7 cellular contexts compared by ENCODE assay signal in the genomic region with DNA sequence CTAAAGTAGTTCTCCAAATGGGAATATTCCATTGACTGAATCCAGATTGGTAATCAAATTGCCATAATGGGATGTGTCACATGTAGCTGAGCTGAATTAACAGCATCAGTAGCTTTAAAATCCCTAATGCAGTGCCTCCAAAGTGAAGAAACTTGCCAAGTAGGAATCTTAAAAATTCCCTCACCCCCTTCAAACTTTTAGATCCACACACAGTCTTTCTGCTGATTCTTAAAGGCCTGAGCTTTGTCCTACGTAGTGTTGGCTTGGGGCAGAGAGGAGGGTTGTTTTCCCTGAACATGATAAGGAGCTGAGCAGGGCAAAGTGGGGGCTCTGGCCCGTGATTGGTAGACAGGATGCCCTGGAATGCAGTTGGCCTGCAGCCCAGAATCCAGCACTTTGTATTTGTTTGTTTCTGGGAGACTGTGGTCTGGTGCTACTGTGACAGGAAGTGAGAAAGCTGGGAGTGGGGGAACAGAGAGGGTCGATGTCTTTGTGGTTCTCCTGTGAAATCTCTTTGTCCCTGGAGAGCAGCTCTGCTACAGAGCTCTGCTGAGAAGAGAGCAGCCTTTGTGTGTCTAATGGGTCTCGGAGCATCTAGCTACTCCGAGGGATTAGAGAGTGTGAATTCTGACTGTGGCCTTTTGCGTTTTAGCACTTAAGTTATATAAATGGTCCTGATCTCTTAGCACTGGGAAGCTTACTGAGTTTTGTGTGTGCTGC. TPM values are rescaled to one million over a fixed set of nuclear protein-coding genes. Genes with fewer than 3 reads are reported as not detected.
DNase-seq lines count a peak whose midpoint lies in the region; ATAC-seq and TF ChIP-seq lines count a peak whose summit lies in the region.

No MANE protein-coding gene starts in this region.

- ATAC-seq in esophagus mucosa: peak; percentile 3

- H3K27ac Mint-ChIP-seq in activated CD4-positive, alpha-beta T cell treated with anti-CD3 and anti-CD28 coated beads, Interleukin-2, amount 10 ng/mL, durations not matched to agents 24 days and 14 days: no peak overlapping the region

- H3K4me3 ChIP-seq in HEK293 (ENCODE audit: low read depth, low read length) (peak overlapping the region; percentile 18), mucosa of stomach (ENCODE audit: low read length) (peak overlapping the region; percentile 1)

- TF ChIP-seq CTCF in HEK293 (tag by site-specific recombination; IDR thresholded peaks at IDR 0.05) (no peak), GM13977 (IDR thresholded peaks at IDR 0.05; ENCODE audit: extremely low read depth, insufficient read depth, missing control alignments) (no peak)

- DNase-seq in RPMI7951 (ENCODE audit: low read depth): peak; percentile 98
- DNase-seq in activated CD4-positive, alpha-beta T cell treated with anti-CD3 and anti-CD28 coated beads, Interleukin-2, amount 10 ng/mL, durations not matched to agents 24 days and 14 days: no peak
- DNase-seq in GM13977 (ENCODE audit: low spot score): no peak
- DNase-seq in activated T-cell treated with anti-CD3 and anti-CD28 coated beads for 4 hours: no peak

- CTCF ChIA-PET in HEK293 (lab: Yijun Ruan, JAX): interaction anchor here (0.7 to 1.4 kb wide), 6 partner anchors 13 to 542 kb away, joined by 3 to 14 read pairs (median 4); a partner anchor contains a TSS

- POLR2A ChIA-PET in HEK293 (lab: Yijun Ruan, JAX): interaction anchor here (0.8 to 2.1 kb wide), 10 partner anchors 10 to 138 kb away, joined by 3 to 50 read pairs (median 6); a partner anchor contains a TSS

- no peaks in the 10 kb centered on the region for H3K27me3 Mint-ChIP-seq in activated CD4-positive, alpha-beta T cell treated with anti-CD3 and anti-CD28 coated beads, Interleukin-2, amount 10 ng/mL, durations not matched to agents 24 days and 14 days

- H3K27me3 ChIP-seq in mucosa of stomach (ENCODE audit: control insufficient read depth, insufficient read depth, low read length): no peaks in the 10 kb centered on the region

- H3K9me3 Mint-ChIP-seq in activated CD4-positive, alpha-beta T cell treated with anti-CD3 and anti-CD28 coated beads, Interleukin-2, amount 10 ng/mL, durations not matched to agents 24 days and 14 days: no peaks in the 10 kb centered on the region

- peak overlapping the region; percentile 72 for H3K9ac ChIP-seq in mucosa of stomach (ENCODE audit: low read length)

- in situ Hi-C loops in GM13977 (cut with MboI; ENCODE audit: low pct_unique_long_range_greater_than_20kb, low sequenced_read_pairs, unreplicated experiment): no loop called here

- intact Hi-C loops in activated CD4-positive, alpha-beta T cell treated with anti-CD3 and anti-CD28 coated beads, Interleukin-2, amount 10 ng/mL, durations not matched to agents 24 days and 14 days (cut with micrococcal nuclease): no loop called here

- H3K4me3 Mint-ChIP-seq in activated CD4-positive, alpha-beta T cell treated with anti-CD3 and anti-CD28 coated beads, Interleukin-2, amount 10 ng/mL, durations not matched to agents 24 days and 14 days: no peak overlapping the region

- peaks cover 19% of the 10 kb centered on the region for H3K4me1 Mint-ChIP-seq in activated CD4-positive, alpha-beta T cell treated with anti-CD3 and anti-CD28 coated beads, Interleukin-2, amount 10 ng/mL, durations not matched to agents 24 days and 14 days

- H3K36me3 ChIP-seq in HEK293 (ENCODE audit: control insufficient read depth in 2 of 2, insufficient read depth in 1 of 2, low read length in 2 of 2) (no peaks in the 10 kb centered on the region), mucosa of stomach (ENCODE audit: control insufficient read depth, insufficient read depth, low read length) (no peaks in the 10 kb centered on the region)

- peaks cover 6% of the 10 kb centered on the region for H3K36me3 Mint-ChIP-seq in activated CD4-positive, alpha-beta T cell treated with anti-CD3 and anti-CD28 coated beads, Interleukin-2, amount 10 ng/mL, durations not matched to agents 24 days and 14 days (ENCODE audit: low read depth)

- peak overlapping the region; percentile 50 for H3K27ac ChIP-seq in HEK293 (ENCODE audit: extremely low read depth, low read depth, low read length)

- H3K4me1 ChIP-seq in HEK293 (ENCODE audit: control insufficient read depth, insufficient read depth, low read length) (peaks cover 12% of the 10 kb centered on the region; the same call in 1 of the 2 replicates), mucosa of stomach (ENCODE audit: control insufficient read depth, insufficient read depth, low read length) (peaks cover 90% of the 10 kb centered on the region)

- H3K9me3 ChIP-seq in HEK293 (ENCODE audit: control insufficient read depth, insufficient read depth, low read depth, low read length) (no peaks in the 10 kb centered on the region), mucosa of stomach (ENCODE audit: control insufficient read depth, low read length) (no peaks in the 10 kb centered on the region)

TF ChIP-seq in HEK293, 187 proteins besides CTCF, POLR2A, EP300 and RAD21 (continues in another document):
- peak; percentile 45; the same call in 1 of the 2 replicates for TF ChIP-seq ZNF394 (tag by site-specific recombination; IDR thresholded peaks at IDR 0.05; ENCODE audit: borderline replicate concordance)
- TF ChIP-seq ZNF114 (tag by site-specific recombination; IDR thresholded peaks at IDR 0.05): no peak
- peak; percentile 53; the same call in 1 of the 2 replicates for TF ChIP-seq WT1 (tag by site-specific recombination; IDR thresholded peaks at IDR 0.05)
- TF ChIP-seq ZFP69B (tag by site-specific recombination; IDR thresholded peaks at IDR 0.05): no peak
- TF ChIP-seq ZNF366 (tag by site-specific recombination; conservative IDR thresholded peaks at IDR 0.05): peak; percentile 70
- no peak for TF ChIP-seq ZNF202 (tag by site-specific recombination; IDR thresholded peaks at IDR 0.05; ENCODE audit: borderline replicate concordance)
- TF ChIP-seq ZNF548 (tag by site-specific recombination; IDR thresholded peaks at IDR 0.05): no peak
- no peak for TF ChIP-seq MEIS1 (CRISPR knock-in tag; IDR thresholded peaks at IDR 0.05; ENCODE audit: borderline replicate concordance)
- TF ChIP-seq ZNF529 (tag by site-specific recombination; IDR thresholded peaks at IDR 0.05; ENCODE audit: insufficient replicate concordance): no peak
- no peak for TF ChIP-seq ZNF544 (tag by site-specific recombination; IDR thresholded peaks at IDR 0.05)
- TF ChIP-seq, protein P1, sequence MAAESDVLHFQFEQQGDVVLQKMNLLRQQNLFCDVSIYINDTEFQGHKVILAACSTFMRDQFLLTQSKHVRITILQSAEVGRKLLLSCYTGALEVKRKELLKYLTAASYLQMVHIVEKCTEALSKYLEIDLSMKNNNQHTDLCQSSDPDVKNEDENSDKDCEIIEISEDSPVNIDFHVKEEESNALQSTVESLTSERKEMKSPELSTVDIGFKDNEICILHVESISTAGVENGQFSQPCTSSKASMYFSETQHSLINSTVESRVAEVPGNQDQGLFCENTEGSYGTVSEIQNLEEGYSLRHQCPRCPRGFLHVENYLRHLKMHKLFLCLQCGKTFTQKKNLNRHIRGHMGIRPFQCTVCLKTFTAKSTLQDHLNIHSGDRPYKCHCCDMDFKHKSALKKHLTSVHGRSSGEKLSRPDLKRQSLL (tag by site-specific recombination; IDR thresholded peaks at IDR 0.05): no peak
- TF ChIP-seq, protein P2, sequence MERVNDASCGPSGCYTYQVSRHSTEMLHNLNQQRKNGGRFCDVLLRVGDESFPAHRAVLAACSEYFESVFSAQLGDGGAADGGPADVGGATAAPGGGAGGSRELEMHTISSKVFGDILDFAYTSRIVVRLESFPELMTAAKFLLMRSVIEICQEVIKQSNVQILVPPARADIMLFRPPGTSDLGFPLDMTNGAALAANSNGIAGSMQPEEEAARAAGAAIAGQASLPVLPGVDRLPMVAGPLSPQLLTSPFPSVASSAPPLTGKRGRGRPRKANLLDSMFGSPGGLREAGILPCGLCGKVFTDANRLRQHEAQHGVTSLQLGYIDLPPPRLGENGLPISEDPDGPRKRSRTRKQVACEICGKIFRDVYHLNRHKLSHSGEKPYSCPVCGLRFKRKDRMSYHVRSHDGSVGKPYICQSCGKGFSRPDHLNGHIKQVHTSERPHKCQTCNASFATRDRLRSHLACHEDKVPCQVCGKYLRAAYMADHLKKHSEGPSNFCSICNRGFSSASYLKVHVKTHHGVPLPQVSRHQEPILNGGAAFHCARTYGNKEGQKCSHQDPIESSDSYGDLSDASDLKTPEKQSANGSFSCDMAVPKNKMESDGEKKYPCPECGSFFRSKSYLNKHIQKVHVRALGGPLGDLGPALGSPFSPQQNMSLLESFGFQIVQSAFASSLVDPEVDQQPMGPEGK (tag by site-specific recombination; IDR thresholded peaks at IDR 0.05): peak; percentile 74
- TF ChIP-seq, protein P3, sequence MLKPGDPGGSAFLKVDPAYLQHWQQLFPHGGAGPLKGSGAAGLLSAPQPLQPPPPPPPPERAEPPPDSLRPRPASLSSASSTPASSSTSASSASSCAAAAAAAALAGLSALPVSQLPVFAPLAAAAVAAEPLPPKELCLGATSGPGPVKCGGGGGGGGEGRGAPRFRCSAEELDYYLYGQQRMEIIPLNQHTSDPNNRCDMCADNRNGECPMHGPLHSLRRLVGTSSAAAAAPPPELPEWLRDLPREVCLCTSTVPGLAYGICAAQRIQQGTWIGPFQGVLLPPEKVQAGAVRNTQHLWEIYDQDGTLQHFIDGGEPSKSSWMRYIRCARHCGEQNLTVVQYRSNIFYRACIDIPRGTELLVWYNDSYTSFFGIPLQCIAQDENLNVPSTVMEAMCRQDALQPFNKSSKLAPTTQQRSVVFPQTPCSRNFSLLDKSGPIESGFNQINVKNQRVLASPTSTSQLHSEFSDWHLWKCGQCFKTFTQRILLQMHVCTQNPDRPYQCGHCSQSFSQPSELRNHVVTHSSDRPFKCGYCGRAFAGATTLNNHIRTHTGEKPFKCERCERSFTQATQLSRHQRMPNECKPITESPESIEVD (tag by site-specific recombination; IDR thresholded peaks at IDR 0.05): peak; percentile 26; the same call in 1 of the 2 replicates

RNA-seq across cellular contexts. Expression of a gene that starts 16.9 kb away (rescaled TPM):
- 69.5 and 70.9 TPM in 2 replicates for total RNA-seq in RPMI7951 (2014; rRNA removed; shearing (Covaris generic))
- 323 TPM for total RNA-seq in esophagus mucosa
- total RNA-seq in activated CD4-positive, alpha-beta T cell treated with anti-CD3 and anti-CD28 coated beads, Interleukin-2, amount 10 ng/mL, durations not matched to agents 24 days and 14 days: 4.9 and 6.0 TPM in 2 replicates

RNA-seq across cellular contexts. Expression of a gene that starts 26.9 kb away (rescaled TPM):
- total RNA-seq in RPMI7951 (2014; rRNA removed; shearing (Covaris generic)): not detected in 2 replicates
- not detected for total RNA-seq in esophagus mucosa
- not detected in 2 replicates for total RNA-seq in activated CD4-positive, alpha-beta T cell treated with anti-CD3 and anti-CD28 coated beads, Interleukin-2, amount 10 ng/mL, durations not matched to agents 24 days and 14 days

RNA-seq across cellular contexts. Expression of a gene that starts 37.2 kb away (rescaled TPM):
- 125 and 232 TPM in 2 replicates for total RNA-seq in RPMI7951 (2014; rRNA removed; shearing (Covaris generic))
- 120 TPM for total RNA-seq in esophagus mucosa
- 211 and 216 TPM in 2 replicates for total RNA-seq in activated CD4-positive, alpha-beta T cell treated with anti-CD3 and anti-CD28 coated beads, Interleukin-2, amount 10 ng/mL, durations not matched to agents 24 days and 14 days

Comparison
In these comparisons a context has a peak if more than half of its experiments do, and no peak if none do; other contexts are left out.
1. RNA of a gene that starts 16.9 kb away (total RNA-seq): 323 TPM in esophagus mucosa (single experiment) and 69.5 to 70.9 TPM in RPMI7951; 4.9 to 6.0 TPM in activated CD4-positive, alpha-beta T cell treated with anti-CD3 and anti-CD28 coated beads, Interleukin-2, amount 10 ng/mL, durations not matched to agents 24 days and 14 days; every median in the first group is over 10 times any median in the second.